In genomic region chr1:212791676-212792395, GRCh38 we compare ENCODE assay signal across 8 cellular contexts.
A peak's percentile ranks its signal among the peaks of the same experiment; 100 is the strongest.
DNase-seq lines count a peak whose midpoint lies in the region; ATAC-seq and TF ChIP-seq lines count a peak whose summit lies in the region.

NSL1 (minus strand) TSS chr1:212791777; CDS start chr1:212791763, 14 bp downstream.
TATDN3 (plus strand) TSS chr1:212791894; CDS start chr1:212791922, 28 bp downstream.

- H3K36me3 ChIP-seq in OCI-LY1 (ENCODE audit: insufficient read depth, low read length), result peaks cover 16% of the 10 kb centered on the region; the same call in 1 of the 2 replicates

- peak within 1 kb of the TSS; percentile 66 for H3K4me2 ChIP-seq in OCI-LY1 (ENCODE audit: low read length)

- no peaks in the 10 kb centered on the region for H3F3A ChIP-seq in OCI-LY1 (ENCODE audit: insufficient read depth, low read length)

- H3K9ac ChIP-seq in OCI-LY1 (ENCODE audit: low read length), result peak within 1 kb of the TSS; percentile 81

- no peaks in the 10 kb centered on the region for H3K9me3 ChIP-seq in OCI-LY1 (ENCODE audit: low read length)

- peak within 1 kb of the TSS; percentile 82 for H3K4me3 ChIP-seq in OCI-LY1 (ENCODE audit: low read depth, low read length, poor library complexity, severe bottlenecking)

- H2AFZ ChIP-seq in OCI-LY1 (ENCODE audit: low read length), result no peak within 1 kb of the TSS; the same call in 1 of the 2 replicates

- peak; percentile 55 for ATAC-seq in GM21526 (IDR thresholded peaks at IDR 0.05; ENCODE audit: low FRiP score, unreplicated experiment)

- H4K20me1 ChIP-seq in OCI-LY1 (ENCODE audit: insufficient read depth, low read length), result no peaks in the 10 kb centered on the region

- DNase-seq in DMS 273 (lab: John Stamatoyannopoulos, UW; ENCODE audit: unreplicated experiment) (peak; percentile 98), HuH-7 (ENCODE audit: low spot score) (peak; percentile 78), activated T-cell treated with anti-CD3 and anti-CD28 coated beads for 1 hour (ENCODE audit: low read depth) (peak; percentile 96), epidermal melanocyte (ENCODE audit: insufficient read length, low spot score) (peak; percentile 51), middle frontal gyrus (ENCODE audit: extremely low spot score, low spot score) (peak; percentile 91)
- peak; percentile 90 to 91 for DNase-seq in stimulated activated CD8-positive, alpha-beta memory T cell treated with anti-CD3 and anti-CD28 coated beads, Interleukin-2, amount 100 ng/mL, for 1 hour (ENCODE audit: low read depth in 2 of 2)

- H3K9me2 ChIP-seq in OCI-LY1 (ENCODE audit: low read depth, low read length), result no peaks in the 10 kb centered on the region

- peak within 1 kb of the TSS; percentile 77 for H3K27ac ChIP-seq in OCI-LY1 (ENCODE audit: low read depth, low read length, poor library complexity, severe bottlenecking)

- H3K27me3 ChIP-seq in OCI-LY1 (ENCODE audit: insufficient read depth, low read length), result no peaks in the 10 kb centered on the region

- H3K4me1 ChIP-seq in OCI-LY1 (ENCODE audit: insufficient read depth, low read length, severe bottlenecking), result peaks cover 46% of the 10 kb centered on the region

- H3K79me2 ChIP-seq in OCI-LY1 (ENCODE audit: insufficient read depth, low read length), result peaks cover 24% of the 10 kb centered on the region

- TF ChIP-seq CTCF in OCI-LY1 (IDR thresholded peaks at IDR 0.05; ENCODE audit: low read length), result no peak

Comparison
In these comparisons a context has a peak if more than half of its experiments do, and no peak if none do; other contexts are left out.
1. Peak in every context shown above with its lines: DNase-seq, ATAC-seq, H3K4me3 ChIP-seq and H3K27ac ChIP-seq.